ENCODE assay signal across 8 cellular contexts in the genomic region with DNA sequence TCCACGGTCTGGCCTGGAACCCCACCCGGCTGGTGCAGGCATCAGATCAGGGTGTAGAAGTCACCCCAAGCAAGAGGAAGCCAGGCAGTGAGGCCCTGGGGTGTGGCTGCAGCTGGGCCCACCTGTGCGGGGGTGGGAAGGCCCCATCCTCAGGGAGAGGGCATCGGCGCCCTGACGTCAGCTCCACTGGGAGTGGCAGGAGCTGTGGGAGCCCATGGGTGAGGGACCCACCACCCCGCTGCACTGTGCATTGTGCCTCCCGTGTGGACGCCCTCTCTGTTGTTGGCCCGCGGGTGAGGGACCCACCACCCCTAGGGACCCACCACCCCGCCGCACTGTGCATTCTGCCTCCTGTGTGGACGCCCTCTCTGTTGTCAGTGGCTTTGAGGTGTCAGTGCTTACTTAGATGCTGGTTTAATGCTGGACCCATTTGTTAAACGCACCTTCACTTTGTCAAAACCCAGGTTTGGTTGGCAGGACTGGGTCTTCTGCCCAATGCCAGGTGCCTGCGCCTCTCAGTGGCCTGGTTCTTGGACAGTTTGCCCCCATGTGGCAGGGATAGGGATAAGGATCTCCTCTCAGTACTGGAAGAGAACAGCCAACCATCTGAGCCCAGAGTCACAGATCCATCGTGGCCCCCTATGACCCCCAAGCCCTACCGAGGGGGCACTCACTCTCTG. TPM values are rescaled to one million over a fixed set of nuclear protein-coding genes. Genes with fewer than 3 reads are reported as not detected.
DNase-seq lines count a peak whose midpoint lies in the region; FAIRE-seq and TF ChIP-seq lines count a peak whose summit lies in the region.

No MANE protein-coding gene starts in this region.

- H3K36me3 ChIP-seq in endothelial cell of umbilical vein (ENCODE audit: control insufficient read depth in 2 of 2, extremely low read depth in 1 of 2, insufficient read depth in 2 of 2, low read length in 2 of 2): no peaks in the 10 kb centered on the region
- no peaks in the 10 kb centered on the region for H3K36me3 ChIP-seq in smooth muscle cell (ENCODE audit: low read depth)

- WGBS in smooth muscle cell (ENCODE audit: low lambda C conversion rate): 88% methylated on average over 18 of the region's 18 CpGs

- POLR2A ChIA-PET in endothelial cell of umbilical vein (lab: Charles Lee): no interaction called here

- H3K4me1 ChIP-seq in endothelial cell of umbilical vein (ENCODE audit: control insufficient read depth, extremely low read depth, insufficient read depth, low read length): no peaks in the 10 kb centered on the region
- H3K4me1 ChIP-seq in smooth muscle cell (ENCODE audit: low read depth): no peaks in the 10 kb centered on the region

- intact Hi-C loops in endothelial cell of umbilical vein (cut with micrococcal nuclease): loop anchor here (1.0 kb wide), 1 partner anchor 119 kb away; no protein-coding TSS in a partner anchor

- H3F3A ChIP-seq in smooth muscle cell (ENCODE audit: low read depth): peaks cover 3% of the 10 kb centered on the region

- dilution Hi-C loops in endothelial cell of umbilical vein (cut with MboI; ENCODE audit: extremely low pct_ligation_motif_present, low sequenced_read_pairs): no loop called here

- H3K4me2 ChIP-seq in endothelial cell of umbilical vein (ENCODE audit: insufficient read depth, low read length) (no peak overlapping the region), smooth muscle cell (no peak overlapping the region)

- no TSS peak for BruUV-seq in endothelial cell of umbilical vein (replicated peaks; lab: Mats Ljungman, UMichigan)

- H3K9me1 ChIP-seq in endothelial cell of umbilical vein (replicated peaks; ENCODE audit: control insufficient read depth, extremely low read depth, insufficient read depth, low read length): no peaks in the 10 kb centered on the region

- no peaks in the 10 kb centered on the region for H3K79me2 ChIP-seq in endothelial cell of umbilical vein (ENCODE audit: control insufficient read depth, insufficient read depth, low read length)
- H3K79me2 ChIP-seq in smooth muscle cell (ENCODE audit: low read depth): no peaks in the 10 kb centered on the region

- DNase-seq in NCI-H345 (lab: John Stamatoyannopoulos, UW): peak; percentile 29
- DNase-seq in NCI-H345 treated with DMSO at 0.1 percent for 48 hours (lab: John Stamatoyannopoulos, UW; ENCODE audit: unreplicated experiment): no peak
- DNase-seq in NCI-H2196 (lab: John Stamatoyannopoulos, UW; ENCODE audit: unreplicated experiment): peak; percentile 38
- peak; percentile 21 for DNase-seq in endothelial cell of umbilical vein (ENCODE audit: low read depth, low spot score)
- DNase-seq in smooth muscle cell (lab: John Stamatoyannopoulos, UW; ENCODE audit: unreplicated experiment): no peak
- DNase-seq in medulla oblongata (ENCODE audit: extremely low spot score): no peak
- no peak for DNase-seq in activated CD8-positive, alpha-beta memory T cell treated with anti-CD3 and anti-CD28 coated beads for 24 hours
- DNase-seq in anterior cingulate cortex (lab: John Stamatoyannopoulos, UW): no peak

- no peak overlapping the region for H3K9ac ChIP-seq in endothelial cell of umbilical vein (replicated peaks; ENCODE audit: extremely low read depth, insufficient read depth, low read length)
- no peak overlapping the region for H3K9ac ChIP-seq in smooth muscle cell (ENCODE audit: low read depth)

- H3K27ac ChIP-seq in endothelial cell of umbilical vein (ENCODE audit: insufficient read depth, low read depth, low read length) (no peak overlapping the region), smooth muscle cell (ENCODE audit: low read depth) (no peak overlapping the region)

- TF ChIP-seq CTCF in endothelial cell of umbilical vein (IDR thresholded peaks at IDR 0.05; ENCODE audit: extremely low read depth in 1 of 2, insufficient read depth in 1 of 2, low read depth in 1 of 2, low read length in 2 of 2) (peak; percentile 15 to 52), smooth muscle cell (IDR thresholded peaks at IDR 0.05; ENCODE audit: borderline replicate concordance, insufficient read depth, poor library complexity, severe bottlenecking) (peak; percentile 20)

- H3K9me3 ChIP-seq in endothelial cell of umbilical vein (replicated peaks; ENCODE audit: control insufficient read depth, insufficient read depth, low read length): no peaks in the 10 kb centered on the region
- no peaks in the 10 kb centered on the region for H3K9me3 ChIP-seq in smooth muscle cell (replicated peaks; ENCODE audit: low read depth)

- H4K20me1 ChIP-seq in endothelial cell of umbilical vein (replicated peaks; ENCODE audit: control insufficient read depth, extremely low read depth, insufficient read depth, low read length) (no peaks in the 10 kb centered on the region), smooth muscle cell (ENCODE audit: low read depth) (no peaks in the 10 kb centered on the region)

- H3K4me3 ChIP-seq in endothelial cell of umbilical vein (replicated peaks in 1 of 3; ENCODE audit: insufficient read depth in 1 of 3, low read depth in 1 of 3, low read length in 3 of 3) (no peak overlapping the region), smooth muscle cell (no peak overlapping the region)

- H3K27me3 ChIP-seq in endothelial cell of umbilical vein (ENCODE audit: control insufficient read depth in 2 of 2, insufficient read depth in 2 of 2, low read length in 2 of 2): no peaks in the 10 kb centered on the region
- no peaks in the 10 kb centered on the region for H3K27me3 ChIP-seq in smooth muscle cell (ENCODE audit: low read depth)

- H2AFZ ChIP-seq in endothelial cell of umbilical vein (ENCODE audit: low read depth, low read length) (no peak overlapping the region), smooth muscle cell (ENCODE audit: low read depth) (no peak overlapping the region)

- peak; percentile 26 for FAIRE-seq in endothelial cell of umbilical vein (lab: Jason Lieb, UNC)

- TF ChIP-seq POLR2A in endothelial cell of umbilical vein (IDR thresholded peaks at IDR 0.05; ENCODE audit: low read depth, low read length): no peak

- CTCF ChIA-PET in endothelial cell of umbilical vein (lab: Charles Lee): interaction anchor here (1.4 to 7.1 kb wide), 4 partner anchors 11 to 119 kb away, joined by 7 to 94 read pairs (median 18); a partner anchor contains a TSS

TF ChIP-seq in endothelial cell of umbilical vein, 7 proteins besides CTCF, POLR2A, EP300 and RAD21:
- no peak for TF ChIP-seq GATA2 (IDR thresholded peaks at IDR 0.05; ENCODE audit: insufficient read depth, insufficient read length, low read depth, low read length)
- no peak for TF ChIP-seq EZH2 (IDR thresholded peaks at IDR 0.05; ENCODE audit: borderline replicate concordance, low read depth, low read length, severe bottlenecking)
- no peak for TF ChIP-seq JUN (IDR thresholded peaks at IDR 0.05; ENCODE audit: borderline replicate concordance, insufficient read depth, insufficient read length, low read depth)
- TF ChIP-seq MYC (IDR thresholded peaks at IDR 0.05; ENCODE audit: low read depth, low read length): no peak
- no peak for TF ChIP-seq POLR2AphosphoS5 (IDR thresholded peaks at IDR 0.05; ENCODE audit: insufficient read depth, low read depth, low read length)
- TF ChIP-seq FOS (IDR thresholded peaks at IDR 0.05; ENCODE audit: borderline replicate concordance, insufficient read depth, low read length): no peak
- TF ChIP-seq, protein P1, sequence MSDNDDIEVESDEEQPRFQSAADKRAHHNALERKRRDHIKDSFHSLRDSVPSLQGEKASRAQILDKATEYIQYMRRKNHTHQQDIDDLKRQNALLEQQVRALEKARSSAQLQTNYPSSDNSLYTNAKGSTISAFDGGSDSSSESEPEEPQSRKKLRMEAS (IDR thresholded peaks at IDR 0.05; ENCODE audit: insufficient read depth, insufficient read length): no peak

RNA-seq across cellular contexts. Expression of a gene that starts 6.9 kb away (rescaled TPM):
- total RNA-seq in endothelial cell of umbilical vein (52.9 and 55.4 TPM in 2 replicates), smooth muscle cell (22.6 and 30.5 TPM in 2 replicates)
- polyA plus RNA-seq in endothelial cell of umbilical vein (26.4 and 27.2 TPM in 2 replicates), smooth muscle cell (22.9 and 23.6 TPM in 2 replicates)
- 22.0 and 22.7 TPM in 2 replicates for polyA plus RNA-seq in endothelial cell of umbilical vein (2011; cell fraction: cytosol; rRNA removed)
- polyA plus RNA-seq in endothelial cell of umbilical vein (2011; cell fraction: nucleus; rRNA removed): 79.9 and 81.6 TPM in 2 replicates
- 32.2 and 34.4 TPM in 2 replicates for polyA plus RNA-seq in endothelial cell of umbilical vein (2012)
- polyA minus RNA-seq in endothelial cell of umbilical vein: 24.8 and 29.0 TPM in 2 replicates
- 26.3 TPM for polyA minus RNA-seq in endothelial cell of umbilical vein (2011; cell fraction: cytosol; rRNA and poly(A)+ RNA removed)
- 19.5 and 26.5 TPM in 2 replicates for polyA minus RNA-seq in endothelial cell of umbilical vein (2011; cell fraction: nucleus; rRNA and poly(A)+ RNA removed)

Comparison
In these comparisons a context has a peak if more than half of its experiments do, and no peak if none do; other contexts are left out.
1. DNase-seq: peak in NCI-H345 (single experiment), NCI-H2196 (single experiment) and endothelial cell of umbilical vein (single experiment); none in NCI-H345 treated with DMSO at 0.1 percent for 48 hours (single experiment), smooth muscle cell (single experiment), medulla oblongata (single experiment), activated CD8-positive, alpha-beta memory T cell treated with anti-CD3 and anti-CD28 coated beads for 24 hours (single experiment) and anterior cingulate cortex (0 of 58).